9 cellular contexts compared by ENCODE assay signal in genomic region chrX:156024949-156025492, GRCh38. TPM values are rescaled to one million over a fixed set of nuclear protein-coding genes. Genes with fewer than 3 reads are reported as not detected.
DNase-seq lines count a peak whose midpoint lies in the region; ATAC-seq, FAIRE-seq and TF ChIP-seq lines count a peak whose summit lies in the region.
"Not testable (repeated sequence)": the region's sequence is repeated elsewhere in the genome, so short reads cannot be mapped to it uniquely, and the experiment has no call there.
"Had no signal": no experiment of that assay in that cellular context is flagged by ENCODE, and none has a peak within 500 bp of the region (broad histone marks: within the 10 kb centered on the region; RNA-seq: fewer than 3 reads in every experiment).

No MANE protein-coding gene starts in this region.

- not testable (repeated sequence) for H3K79me2 ChIP-seq in K562 (ENCODE audit: control insufficient read depth, insufficient read depth, low read length)

- not testable (repeated sequence) for TF ChIP-seq EP300 in K562 (IDR thresholded peaks at IDR 0.05; ENCODE audit: low read length)

- not testable (repeated sequence) for ATAC-seq in Panc1; activated T-cell treated with anti-CD3 and anti-CD28 coated beads, Interleukin-2, amount 50 U/mL, for 4 hours; K562

- H3K27me3 Mint-ChIP-seq in activated T-cell treated with anti-CD3 and anti-CD28 coated beads, Interleukin-2, amount 50 U/mL, for 4 hours (ENCODE audit: low read depth); osteocyte (ENCODE audit: unreplicated experiment): not testable (repeated sequence)

- not testable (repeated sequence) for H3K36me3 ChIP-seq in Panc1 (ENCODE audit: control insufficient read depth, insufficient read depth, low read length); K562 (ENCODE audit: control insufficient read depth, insufficient read depth, low read length)

- peak overlapping the region; percentile 21 for H3K4me3 Mint-ChIP-seq in activated T-cell treated with anti-CD3 and anti-CD28 coated beads, Interleukin-2, amount 50 U/mL, for 4 hours
- not testable (repeated sequence) for H3K4me3 Mint-ChIP-seq in osteocyte (ENCODE audit: unreplicated experiment)

- not testable (repeated sequence) for TF ChIP-seq CTCF in Panc1 (IDR thresholded peaks at IDR 0.05); K562 (IDR thresholded peaks at IDR 0.05 in 2 of 3, conservative IDR thresholded peaks at IDR 0.05 in 1 of 3; ENCODE audit: insufficient read depth in 2 of 3, low read depth in 1 of 3, low read length in 3 of 3); osteocyte (IDR thresholded peaks at IDR 0.05)

- H3K9me1 ChIP-seq in K562 (ENCODE audit: control insufficient read depth, insufficient read depth, low read length), result not testable (repeated sequence)

- FAIRE-seq in K562 (lab: Jason Lieb, UNC), result not testable (repeated sequence)

- H3K4me3 ChIP-seq in GM08714 (ENCODE audit: low read length), result peak overlapping the region; percentile 11; the same call in 1 of the 2 replicates
- H3K4me3 ChIP-seq in Panc1 (ENCODE audit: low read depth in 2 of 2, low read length in 2 of 2); K562: not testable (repeated sequence)

- H3K9ac ChIP-seq in K562 (ENCODE audit: insufficient read depth in 1 of 2, low read depth in 2 of 2, low read length in 2 of 2), result not testable (repeated sequence)

- TSS peak; percentile 70 for BruUV-seq in Panc1 (replicated peaks; lab: Mats Ljungman, UMichigan)
- not testable (repeated sequence) for BruUV-seq in K562 (replicated peaks; lab: Mats Ljungman, UMichigan)

- H3K9me3 Mint-ChIP-seq in activated T-cell treated with anti-CD3 and anti-CD28 coated beads, Interleukin-2, amount 50 U/mL, for 4 hours; osteocyte (ENCODE audit: unreplicated experiment): not testable (repeated sequence)

- not testable (repeated sequence) for H3K36me3 Mint-ChIP-seq in activated T-cell treated with anti-CD3 and anti-CD28 coated beads, Interleukin-2, amount 50 U/mL, for 4 hours (ENCODE audit: insufficient read depth); osteocyte (ENCODE audit: unreplicated experiment)

- in situ Hi-C loops in Panc1 (cut with HindIII; ENCODE audit: low pct_unique_long_range_greater_than_20kb, low sequenced_read_pairs); K562 (cut with MboI): not testable (repeated sequence)

- H3K4me1 Mint-ChIP-seq in activated T-cell treated with anti-CD3 and anti-CD28 coated beads, Interleukin-2, amount 50 U/mL, for 4 hours (ENCODE audit: low read depth); osteocyte (ENCODE audit: unreplicated experiment): not testable (repeated sequence)

- not testable (repeated sequence) for H3K4me1 ChIP-seq in Panc1 (ENCODE audit: control insufficient read depth, insufficient read depth, low read length); K562 (replicated peaks in 1 of 2; ENCODE audit: control insufficient read depth in 2 of 2, insufficient read depth in 2 of 2, low read length in 2 of 2)

- CTCF ChIA-PET in Panc1 (lab: Charles Lee); K562 (lab: Yijun Ruan, JAX; ENCODE audit: low intra/inter-chr PET ratio): not testable (repeated sequence)

- H3K9me3 ChIP-seq in Panc1 (ENCODE audit: control insufficient read depth, insufficient read depth, low read depth, low read length); K562 (replicated peaks; ENCODE audit: control insufficient read depth, insufficient read depth, low read depth, low read length): not testable (repeated sequence)

- DNase-seq in Panc1 (ENCODE audit: low read depth, low spot score); activated T-cell treated with anti-CD3 and anti-CD28 coated beads, Interleukin-2, amount 50 U/mL, for 4 hours; K562 (ENCODE audit: extremely low read depth in 1 of 4, low spot score in 3 of 4): not testable (repeated sequence)
- DNase-seq in osteocyte (ENCODE audit: extremely low spot score, unreplicated experiment), result peak; percentile 85

- WGBS in K562 (ENCODE audit: insufficient coverage, low coverage, missing lambda C conversion rate), result 40% methylated on average over 2 of the region's 17 CpGs

- POLR2A ChIA-PET in Panc1 (lab: Charles Lee); K562 (lab: Yijun Ruan, JAX): not testable (repeated sequence)

- H3K4me2 ChIP-seq in K562 (ENCODE audit: insufficient read depth, low read length), result not testable (repeated sequence)

- not testable (repeated sequence) for H3K27me3 ChIP-seq in Panc1 (ENCODE audit: control insufficient read depth, insufficient read depth, low read length); K562 (ENCODE audit: control insufficient read depth in 2 of 2, insufficient read depth in 2 of 2, low read length in 2 of 2)

- TF ChIP-seq RAD21 in K562 (CRISPR knock-in tag; conservative IDR thresholded peaks at IDR 0.05 in 1 of 2, IDR thresholded peaks at IDR 0.05 in 1 of 2), result not testable (repeated sequence)

- not testable (repeated sequence) for TF ChIP-seq POLR2A in K562 (conservative IDR thresholded peaks at IDR 0.05)

- intact Hi-C loops in Panc1 (cut with micrococcal nuclease; ENCODE audit: unreplicated experiment); K562 (cut with micrococcal nuclease): not testable (repeated sequence)

- H3K27ac ChIP-seq in Panc1 (ENCODE audit: low read length); K562 (ENCODE audit: extremely low read depth, low read depth, low read length): not testable (repeated sequence)

- H4K20me1 ChIP-seq in K562 (replicated peaks; ENCODE audit: control insufficient read depth, insufficient read depth, low read length), result not testable (repeated sequence)

- H3K27ac Mint-ChIP-seq in osteocyte (ENCODE audit: unreplicated experiment), result not testable (repeated sequence)

- H2AFZ ChIP-seq in K562 (ENCODE audit: low read depth, low read length), result peak overlapping the region; percentile 44; the same call in 1 of the 2 replicates

RNA-seq across cellular contexts. Expression of gene IL9R, which starts 27.5 kb away (rescaled TPM):
- total RNA-seq in Panc1 (2021; ENCODE audit: unreplicated experiment) (0.46 TPM), K562 (2014; rRNA removed) (1.9 and 2.7 TPM in 2 replicates), K562 (2014; rRNA removed; fragmentation: Illumina TruSeq; extraction: Trizol) (0.99 and 1.5 TPM in 2 replicates), K562 (2015; rRNA removed; fragmentation: Illumina TruSeq; extraction: Trizol) (1.0 and 1.1 TPM in 2 replicates), K562 (2021) (2.2 and 2.7 TPM in 2 replicates), osteocyte (not detected in 2 replicates)
- not detected for polyA plus RNA-seq in Panc1 (2012; ENCODE audit: insufficient read length)
- 1 to 10 TPM in 1 of 3 donors, under 1 TPM in 2; 0.82 to 2.0 (median 0.98) TPM for total RNA-seq in activated T-cell treated with anti-CD3 and anti-CD28 coated beads, Interleukin-2, amount 50 U/mL, for 4 hours
- total RNA-seq in K562 (2011; cell fraction: chromatin; rRNA removed; ENCODE audit: low replicate concordance), result 0.63 and 4.1 TPM in 2 replicates
- 2.8 and 3.0 TPM in 2 replicates for total RNA-seq in K562 (2011; cell fraction: nucleolus; rRNA removed)
- total RNA-seq in K562 (2011; cell fraction: nucleoplasm; rRNA removed), result 1.5 and 2.3 TPM in 2 replicates
- polyA plus RNA-seq in K562 (2011; rRNA removed) (0.76 and 1.6 TPM in 2 replicates), K562 (2014; fragmentation: Illumina TruSeq; extraction: Trizol) (1.5 and 2.6 TPM in 2 replicates), K562 (2014; fragmentation: Nextera tagmentation; extraction: Ambion mirVana) (1 to 10 TPM in 1 of 2 experiments, under 1 TPM in 1; 0.58 to 2.1 TPM), K562 (2014; rRNA removed) (1.6 and 2.2 TPM in 2 replicates)
- polyA plus RNA-seq in K562 (2011; cell fraction: cytosol; rRNA removed), result 1.0 and 2.6 TPM in 2 replicates
- 1.1 and 3.4 TPM in 2 replicates for polyA plus RNA-seq in K562 (2011; cell fraction: nucleus; rRNA removed)
- polyA plus RNA-seq in K562 (2012), result 5.1 and 5.7 TPM in 2 replicates
- polyA minus RNA-seq in K562 (2011; rRNA and poly(A)+ RNA removed), result 0.42 and 1.3 TPM in 2 replicates
- 0.64 and 1.8 TPM in 2 replicates for polyA minus RNA-seq in K562 (2011; cell fraction: cytosol; rRNA and poly(A)+ RNA removed)
- polyA minus RNA-seq in K562 (2011; cell fraction: nucleus; rRNA and poly(A)+ RNA removed), result 0.54 and 0.67 TPM in 2 replicates
- total RNA-seq: A172, Caco-2, Calu3 had no signal
- polyA plus RNA-seq: BJ had no signal
